22 cellular contexts compared by ENCODE assay signal in genomic region chr10:78229950-78230675, GRCh38.
"Had no signal": no experiment of that assay in that cellular context is flagged by ENCODE, and none has a peak within 500 bp of the region (broad histone marks: within the 10 kb centered on the region; RNA-seq: fewer than 3 reads in every experiment).

No MANE protein-coding gene starts in this region.

- H3K4me2 ChIP-seq: smooth muscle cell had no signal

- H3K36me3 Mint-ChIP-seq: activated naive CD4-positive, alpha-beta T cell treated with anti-CD3 and anti-CD28 coated beads, Interleukin-2, amount 50 U/mL, for 24 hours; stimulated activated naive B cell treated with anti-CD40 and anti-IgM and Interleukin-4, amounts not matched to agents 10 μg/mL and 1 μg/mL and 100 μg/mL, for 72 hours; type B pancreatic cell had no signal

- ATAC-seq: activated T-cell treated with anti-CD3 and anti-CD28 coated beads, Interleukin-2, amount 50 U/mL, for 72 hours; esophagus mucosa; left ventricle myocardium superior; stimulated activated naive B cell treated with anti-CD40 and anti-IgM and Interleukin-4, amounts not matched to agents 10 μg/mL and 1 μg/mL and 100 μg/mL, for 72 hours had no signal

- H3K4me1 Mint-ChIP-seq: activated naive CD4-positive, alpha-beta T cell treated with anti-CD3 and anti-CD28 coated beads, Interleukin-2, amount 50 U/mL, for 24 hours; central memory CD8-positive, alpha-beta T cell; stimulated activated naive B cell treated with anti-CD40 and anti-IgM and Interleukin-4, amounts not matched to agents 10 μg/mL and 1 μg/mL and 100 μg/mL, for 72 hours had no signal

- DNase-seq: activated CD8-positive, alpha-beta memory T cell treated with anti-CD3 and anti-CD28 coated beads, Interleukin-2, amount 50 U/mL, for 48 hours; activated effector memory CD4-positive, alpha-beta T cell treated with anti-CD3 and anti-CD28 coated beads, Interleukin-2, amount 50 U/mL, for 16 hours; activated T-cell treated with anti-CD3 and anti-CD28 coated beads, Interleukin-2, amount 50 U/mL, for 72 hours; effector memory CD4-positive, alpha-beta T cell; foreskin melanocyte; glutamatergic neuron; hypothalamus; left ventricle myocardium superior; midbrain; sigmoid colon; stimulated activated CD4-positive, alpha-beta T cell treated with anti-CD3 and anti-CD28 coated beads, Interleukin-15, amount 100 ng/mL, for 24 hours; stimulated activated naive B cell treated with anti-CD40 and anti-IgM and Interleukin-4, amounts not matched to agents 10 μg/mL and 1 μg/mL and 100 μg/mL, for 72 hours; T-helper 1 cell; T-helper 9 cell had no signal

- H3K9me3 Mint-ChIP-seq: activated naive CD4-positive, alpha-beta T cell treated with anti-CD3 and anti-CD28 coated beads, Interleukin-2, amount 50 U/mL, for 24 hours; activated T-cell treated with anti-CD3 and anti-CD28 coated beads, Interleukin-2, amount 50 U/mL, for 72 hours; central memory CD8-positive, alpha-beta T cell; neural crest cell; stimulated activated naive B cell treated with anti-CD40 and anti-IgM and Interleukin-4, amounts not matched to agents 10 μg/mL and 1 μg/mL and 100 μg/mL, for 72 hours; type B pancreatic cell had no signal

- H3K4me1 ChIP-seq: breast epithelium had no signal

- H3K27me3 ChIP-seq: breast epithelium, sigmoid colon had no signal

- H3K27ac Mint-ChIP-seq: activated naive CD4-positive, alpha-beta T cell treated with anti-CD3 and anti-CD28 coated beads, Interleukin-2, amount 50 U/mL, for 24 hours; activated T-cell treated with anti-CD3 and anti-CD28 coated beads, Interleukin-2, amount 50 U/mL, for 72 hours; stimulated activated naive B cell treated with anti-CD40 and anti-IgM and Interleukin-4, amounts not matched to agents 10 μg/mL and 1 μg/mL and 100 μg/mL, for 72 hours; type B pancreatic cell had no signal

- H3K4me3 Mint-ChIP-seq: activated naive CD4-positive, alpha-beta T cell treated with anti-CD3 and anti-CD28 coated beads, Interleukin-2, amount 50 U/mL, for 24 hours; activated T-cell treated with anti-CD3 and anti-CD28 coated beads, Interleukin-2, amount 50 U/mL, for 72 hours; central memory CD8-positive, alpha-beta T cell; neural crest cell; stimulated activated naive B cell treated with anti-CD40 and anti-IgM and Interleukin-4, amounts not matched to agents 10 μg/mL and 1 μg/mL and 100 μg/mL, for 72 hours; type B pancreatic cell had no signal

- H3K4me3 ChIP-seq: breast epithelium, sigmoid colon, smooth muscle cell, thoracic aorta had no signal

- H3K9me3 ChIP-seq: breast epithelium, sigmoid colon, thoracic aorta had no signal

- H3K27me3 Mint-ChIP-seq: activated naive CD4-positive, alpha-beta T cell treated with anti-CD3 and anti-CD28 coated beads, Interleukin-2, amount 50 U/mL, for 24 hours; type B pancreatic cell had no signal

- H3K27ac ChIP-seq: breast epithelium, sigmoid colon, thoracic aorta had no signal

- H3K36me3 ChIP-seq: breast epithelium, sigmoid colon, thoracic aorta had no signal
